ENCODE assay signal across 2 cellular contexts in the genomic region with DNA sequence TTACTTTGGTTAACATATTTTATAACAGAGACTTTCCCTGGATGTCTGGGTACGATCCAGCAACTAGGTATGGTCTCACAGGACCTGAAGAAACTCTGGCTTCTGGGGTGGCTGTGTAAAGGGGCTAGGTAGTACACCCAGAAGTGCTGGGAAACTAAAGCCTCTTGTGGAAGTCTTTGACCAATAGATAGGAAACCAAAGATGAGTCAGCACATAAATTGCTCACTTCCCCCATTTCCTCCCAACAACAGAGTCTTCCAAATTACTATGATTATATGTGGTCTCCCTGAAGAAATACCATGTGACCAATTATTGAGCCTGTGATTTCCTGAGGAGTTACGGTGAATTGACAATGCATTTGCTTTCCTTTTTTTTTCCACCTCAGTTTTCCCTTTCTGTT.
TF ChIP-seq lines count a peak whose summit lies in the region.

No MANE protein-coding gene starts in this region.

TF ChIP-seq in GM23338, 12 proteins besides CTCF, POLR2A, EP300 and RAD21:
- TF ChIP-seq POLR2AphosphoS5 (IDR thresholded peaks at IDR 0.05; ENCODE audit: low read depth) (no peak), EZH2 (IDR thresholded peaks at IDR 0.05; ENCODE audit: low read depth, unreplicated experiment) (no peak), ETS1 (IDR thresholded peaks at IDR 0.05) (no peak), ZNF114 (CRISPR knock-in tag; IDR thresholded peaks at IDR 0.05) (no peak)
TF ChIP-seq in GM23338: peak in this region for 0.

TF ChIP-seq in K562, 482 proteins besides CTCF, POLR2A, EP300 and RAD21 (continues in another document):
- TF ChIP-seq TCF3 (CRISPR knock-in tag; IDR thresholded peaks at IDR 0.05) (peak; percentile 39), C11orf30 (IDR thresholded peaks at IDR 0.05; ENCODE audit: low read depth) (peak; percentile 98), ATF3 (IDR thresholded peaks at IDR 0.05) (peak; percentile 73), ATF3 (CRISPR knock-in tag; conservative IDR thresholded peaks at IDR 0.05) (no peak), LCOR (CRISPR knock-in tag; IDR thresholded peaks at IDR 0.05) (no peak), RBM17 (IDR thresholded peaks at IDR 0.05; ENCODE audit: borderline replicate concordance, low read depth, low read length) (no peak), SMC3 (conservative IDR thresholded peaks at IDR 0.05; ENCODE audit: insufficient read depth, low read depth, low read length) (no peak), NFE2 (IDR thresholded peaks at IDR 0.05; ENCODE audit: low read depth) (peak; percentile 97), ZBTB43 (CRISPR knock-in tag; IDR thresholded peaks at IDR 0.05) (no peak), TEAD1 (CRISPR knock-in tag; IDR thresholded peaks at IDR 0.05) (no peak), NCOA1 (IDR thresholded peaks at IDR 0.05; ENCODE audit: low read depth) (no peak), ZNF79 (CRISPR knock-in tag; IDR thresholded peaks at IDR 0.05; ENCODE audit: low read depth) (no peak), POLR2H (tag; IDR thresholded peaks at IDR 0.05; ENCODE audit: low read depth) (no peak), PRPF4 (IDR thresholded peaks at IDR 0.05; ENCODE audit: insufficient read depth, low read depth, low read length, poor library complexity, severe bottlenecking) (no peak), CHD1 (IDR thresholded peaks at IDR 0.05; ENCODE audit: low read length) (no peak), ZNF668 (CRISPR knock-in tag; IDR thresholded peaks at IDR 0.05) (no peak), POLR2AphosphoS2 (IDR thresholded peaks at IDR 0.05; ENCODE audit: low read length) (no peak), FOXA3 (CRISPR knock-in tag; conservative IDR thresholded peaks at IDR 0.05 in 1 of 2, IDR thresholded peaks at IDR 0.05 in 1 of 2) (no peak), RCOR1 (IDR thresholded peaks at IDR 0.05; ENCODE audit: borderline replicate concordance in 1 of 2, low read depth in 2 of 2, low read length in 2 of 2) (peak in 1 of 2 experiments; percentile 74; a peak in 1 of 4 replicates), JUND (IDR thresholded peaks at IDR 0.05; ENCODE audit: borderline replicate concordance, low read depth, low read length) (peak; percentile 83), JUND (tag; IDR thresholded peaks at IDR 0.05; ENCODE audit: borderline replicate concordance, low read depth, low read length) (peak; percentile 81; the same call in 2 of the 3 replicates), ZNF436 (CRISPR knock-in tag; IDR thresholded peaks at IDR 0.05) (no peak), PHF21A (IDR thresholded peaks at IDR 0.05; ENCODE audit: borderline replicate concordance, low read depth) (no peak), TRIM24 (IDR thresholded peaks at IDR 0.05) (peak in 1 of 2 experiments; percentile 22; a peak in 1 of 4 replicates), SUPT5H (IDR thresholded peaks at IDR 0.05) (no peak), EGR1 (conservative IDR thresholded peaks at IDR 0.05) (no peak), XRCC3 (IDR thresholded peaks at IDR 0.05) (no peak), ZNF174 (CRISPR knock-in tag; IDR thresholded peaks at IDR 0.05) (no peak), ARID1B (IDR thresholded peaks at IDR 0.05) (peak; percentile 77), POLR3G (IDR thresholded peaks at IDR 0.05; ENCODE audit: extremely low read depth, insufficient read length, insufficient replicate concordance) (no peak), CBFA2T3 (IDR thresholded peaks at IDR 0.05) (peak; percentile 53), NFE2L1 (tag; IDR thresholded peaks at IDR 0.05; ENCODE audit: borderline replicate concordance, low read depth) (peak; percentile 88), SOX6 (IDR thresholded peaks at IDR 0.05) (peak; percentile 28; the same call in 1 of the 2 replicates), FOXP4 (CRISPR knock-in tag; IDR thresholded peaks at IDR 0.05; ENCODE audit: borderline replicate concordance) (no peak), CC2D1A (IDR thresholded peaks at IDR 0.05) (no peak), KLF10 (CRISPR knock-in tag; IDR thresholded peaks at IDR 0.05) (no peak), ZNF24 (IDR thresholded peaks at IDR 0.05) (no peak), TEAD2 (tag; IDR thresholded peaks at IDR 0.05) (no peak), MEIS2 (IDR thresholded peaks at IDR 0.05; ENCODE audit: partially characterized antibody) (no peak), TBL1XR1 (IDR thresholded peaks at IDR 0.05; ENCODE audit: low read length in 2 of 2) (peak in 1 of 2 experiments; percentile 35; a peak in 1 of 4 replicates), GTF2E2 (tag; IDR thresholded peaks at IDR 0.05) (no peak), LEF1 (IDR thresholded peaks at IDR 0.05) (peak; percentile 55; the same call in 1 of the 2 replicates), SMAD3 (CRISPR knock-in tag; conservative IDR thresholded peaks at IDR 0.05) (no peak), ETV6 (IDR thresholded peaks at IDR 0.05; ENCODE audit: borderline replicate concordance in 1 of 2, low read depth in 2 of 2, low read length in 1 of 2) (peak; percentile 81 to 85), ETV6 (CRISPR knock-in tag; IDR thresholded peaks at IDR 0.05; ENCODE audit: borderline replicate concordance) (no peak), POLR2AphosphoS5 (IDR thresholded peaks at IDR 0.05; ENCODE audit: control insufficient read depth, insufficient read depth, low read depth, low read length) (peak; percentile 38; the same call in 1 of the 2 replicates), HIVEP1 (CRISPR knock-in tag; IDR thresholded peaks at IDR 0.05) (no peak), KDM1A (IDR thresholded peaks at IDR 0.05) (0 out of 4 replicates have a peak, but pooled peaks of 1 of the 2 experiments have one; percentile 28), ETV1 (tag; conservative IDR thresholded peaks at IDR 0.05; ENCODE audit: low read depth) (no peak; the same call in 1 of the 2 replicates), TBP (optimal IDR thresholded peaks at IDR 0.05; ENCODE audit: low read depth, low read length) (no peak), RUNX1 (IDR thresholded peaks at IDR 0.05; ENCODE audit: low read depth) (no peak), NRF1 (conservative IDR thresholded peaks at IDR 0.05 in 1 of 2, IDR thresholded peaks at IDR 0.05 in 1 of 2) (no peak)
- TF ChIP-seq, protein P1, sequence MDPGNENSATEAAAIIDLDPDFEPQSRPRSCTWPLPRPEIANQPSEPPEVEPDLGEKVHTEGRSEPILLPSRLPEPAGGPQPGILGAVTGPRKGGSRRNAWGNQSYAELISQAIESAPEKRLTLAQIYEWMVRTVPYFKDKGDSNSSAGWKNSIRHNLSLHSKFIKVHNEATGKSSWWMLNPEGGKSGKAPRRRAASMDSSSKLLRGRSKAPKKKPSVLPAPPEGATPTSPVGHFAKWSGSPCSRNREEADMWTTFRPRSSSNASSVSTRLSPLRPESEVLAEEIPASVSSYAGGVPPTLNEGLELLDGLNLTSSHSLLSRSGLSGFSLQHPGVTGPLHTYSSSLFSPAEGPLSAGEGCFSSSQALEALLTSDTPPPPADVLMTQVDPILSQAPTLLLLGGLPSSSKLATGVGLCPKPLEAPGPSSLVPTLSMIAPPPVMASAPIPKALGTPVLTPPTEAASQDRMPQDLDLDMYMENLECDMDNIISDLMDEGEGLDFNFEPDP (CRISPR knock-in tag; IDR thresholded peaks at IDR 0.05): no peak
- TF ChIP-seq, protein P2, sequence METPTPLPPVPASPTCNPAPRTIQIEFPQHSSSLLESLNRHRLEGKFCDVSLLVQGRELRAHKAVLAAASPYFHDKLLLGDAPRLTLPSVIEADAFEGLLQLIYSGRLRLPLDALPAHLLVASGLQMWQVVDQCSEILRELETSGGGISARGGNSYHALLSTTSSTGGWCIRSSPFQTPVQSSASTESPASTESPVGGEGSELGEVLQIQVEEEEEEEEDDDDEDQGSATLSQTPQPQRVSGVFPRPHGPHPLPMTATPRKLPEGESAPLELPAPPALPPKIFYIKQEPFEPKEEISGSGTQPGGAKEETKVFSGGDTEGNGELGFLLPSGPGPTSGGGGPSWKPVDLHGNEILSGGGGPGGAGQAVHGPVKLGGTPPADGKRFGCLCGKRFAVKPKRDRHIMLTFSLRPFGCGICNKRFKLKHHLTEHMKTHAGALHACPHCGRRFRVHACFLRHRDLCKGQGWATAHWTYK (CRISPR knock-in tag; IDR thresholded peaks at IDR 0.05): no peak
- TF ChIP-seq, protein P3, sequence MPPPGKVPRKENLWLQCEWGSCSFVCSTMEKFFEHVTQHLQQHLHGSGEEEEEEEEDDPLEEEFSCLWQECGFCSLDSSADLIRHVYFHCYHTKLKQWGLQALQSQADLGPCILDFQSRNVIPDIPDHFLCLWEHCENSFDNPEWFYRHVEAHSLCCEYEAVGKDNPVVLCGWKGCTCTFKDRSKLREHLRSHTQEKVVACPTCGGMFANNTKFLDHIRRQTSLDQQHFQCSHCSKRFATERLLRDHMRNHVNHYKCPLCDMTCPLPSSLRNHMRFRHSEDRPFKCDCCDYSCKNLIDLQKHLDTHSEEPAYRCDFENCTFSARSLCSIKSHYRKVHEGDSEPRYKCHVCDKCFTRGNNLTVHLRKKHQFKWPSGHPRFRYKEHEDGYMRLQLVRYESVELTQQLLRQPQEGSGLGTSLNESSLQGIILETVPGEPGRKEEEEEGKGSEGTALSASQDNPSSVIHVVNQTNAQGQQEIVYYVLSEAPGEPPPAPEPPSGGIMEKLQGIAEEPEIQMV (tag; conservative IDR thresholded peaks at IDR 0.05; ENCODE audit: low read depth): no peak
- TF ChIP-seq, protein P4, sequence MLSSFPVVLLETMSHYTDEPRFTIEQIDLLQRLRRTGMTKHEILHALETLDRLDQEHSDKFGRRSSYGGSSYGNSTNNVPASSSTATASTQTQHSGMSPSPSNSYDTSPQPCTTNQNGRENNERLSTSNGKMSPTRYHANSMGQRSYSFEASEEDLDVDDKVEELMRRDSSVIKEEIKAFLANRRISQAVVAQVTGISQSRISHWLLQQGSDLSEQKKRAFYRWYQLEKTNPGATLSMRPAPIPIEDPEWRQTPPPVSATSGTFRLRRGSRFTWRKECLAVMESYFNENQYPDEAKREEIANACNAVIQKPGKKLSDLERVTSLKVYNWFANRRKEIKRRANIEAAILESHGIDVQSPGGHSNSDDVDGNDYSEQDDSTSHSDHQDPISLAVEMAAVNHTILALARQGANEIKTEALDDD (IDR thresholded peaks at IDR 0.05): 0 out of 2 replicates have a peak, but pooled peaks have one; percentile 15
- TF ChIP-seq, protein P5, sequence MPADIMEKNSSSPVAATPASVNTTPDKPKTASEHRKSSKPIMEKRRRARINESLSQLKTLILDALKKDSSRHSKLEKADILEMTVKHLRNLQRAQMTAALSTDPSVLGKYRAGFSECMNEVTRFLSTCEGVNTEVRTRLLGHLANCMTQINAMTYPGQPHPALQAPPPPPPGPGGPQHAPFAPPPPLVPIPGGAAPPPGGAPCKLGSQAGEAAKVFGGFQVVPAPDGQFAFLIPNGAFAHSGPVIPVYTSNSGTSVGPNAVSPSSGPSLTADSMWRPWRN (IDR thresholded peaks at IDR 0.05; ENCODE audit: low read depth): no peak
- TF ChIP-seq, protein P6, sequence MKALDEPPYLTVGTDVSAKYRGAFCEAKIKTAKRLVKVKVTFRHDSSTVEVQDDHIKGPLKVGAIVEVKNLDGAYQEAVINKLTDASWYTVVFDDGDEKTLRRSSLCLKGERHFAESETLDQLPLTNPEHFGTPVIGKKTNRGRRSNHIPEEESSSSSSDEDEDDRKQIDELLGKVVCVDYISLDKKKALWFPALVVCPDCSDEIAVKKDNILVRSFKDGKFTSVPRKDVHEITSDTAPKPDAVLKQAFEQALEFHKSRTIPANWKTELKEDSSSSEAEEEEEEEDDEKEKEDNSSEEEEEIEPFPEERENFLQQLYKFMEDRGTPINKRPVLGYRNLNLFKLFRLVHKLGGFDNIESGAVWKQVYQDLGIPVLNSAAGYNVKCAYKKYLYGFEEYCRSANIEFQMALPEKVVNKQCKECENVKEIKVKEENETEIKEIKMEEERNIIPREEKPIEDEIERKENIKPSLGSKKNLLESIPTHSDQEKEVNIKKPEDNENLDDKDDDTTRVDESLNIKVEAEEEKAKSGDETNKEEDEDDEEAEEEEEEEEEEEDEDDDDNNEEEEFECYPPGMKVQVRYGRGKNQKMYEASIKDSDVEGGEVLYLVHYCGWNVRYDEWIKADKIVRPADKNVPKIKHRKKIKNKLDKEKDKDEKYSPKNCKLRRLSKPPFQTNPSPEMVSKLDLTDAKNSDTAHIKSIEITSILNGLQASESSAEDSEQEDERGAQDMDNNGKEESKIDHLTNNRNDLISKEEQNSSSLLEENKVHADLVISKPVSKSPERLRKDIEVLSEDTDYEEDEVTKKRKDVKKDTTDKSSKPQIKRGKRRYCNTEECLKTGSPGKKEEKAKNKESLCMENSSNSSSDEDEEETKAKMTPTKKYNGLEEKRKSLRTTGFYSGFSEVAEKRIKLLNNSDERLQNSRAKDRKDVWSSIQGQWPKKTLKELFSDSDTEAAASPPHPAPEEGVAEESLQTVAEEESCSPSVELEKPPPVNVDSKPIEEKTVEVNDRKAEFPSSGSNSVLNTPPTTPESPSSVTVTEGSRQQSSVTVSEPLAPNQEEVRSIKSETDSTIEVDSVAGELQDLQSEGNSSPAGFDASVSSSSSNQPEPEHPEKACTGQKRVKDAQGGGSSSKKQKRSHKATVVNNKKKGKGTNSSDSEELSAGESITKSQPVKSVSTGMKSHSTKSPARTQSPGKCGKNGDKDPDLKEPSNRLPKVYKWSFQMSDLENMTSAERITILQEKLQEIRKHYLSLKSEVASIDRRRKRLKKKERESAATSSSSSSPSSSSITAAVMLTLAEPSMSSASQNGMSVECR (CRISPR knock-in tag; IDR thresholded peaks at IDR 0.05): no peak
